19 cellular contexts compared by ENCODE assay signal in the genomic region with DNA sequence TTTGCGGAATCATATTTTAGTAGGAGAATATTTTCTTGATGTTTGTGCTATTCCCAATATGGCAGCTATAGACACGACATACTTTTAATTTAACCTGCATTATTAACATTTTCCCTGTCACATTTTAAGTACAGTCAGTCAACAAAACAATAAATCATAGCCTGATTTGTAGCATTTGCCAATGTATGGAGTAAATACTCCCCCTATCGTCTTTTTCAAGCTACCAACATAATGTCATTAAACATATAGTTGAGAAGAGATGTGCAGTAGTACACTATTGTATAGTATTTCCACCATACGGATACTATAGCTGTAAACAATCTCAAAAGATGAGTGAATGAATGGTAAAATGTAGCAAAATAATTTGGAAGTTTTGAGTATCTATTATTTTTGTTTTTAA.
DNase-seq lines count a peak whose midpoint lies in the region; ATAC-seq and TF ChIP-seq lines count a peak whose summit lies in the region.
"Had no signal": no experiment of that assay in that cellular context is flagged by ENCODE, and none has a peak within 500 bp of the region (broad histone marks: within the 10 kb centered on the region; RNA-seq: fewer than 3 reads in every experiment).

No MANE protein-coding gene starts in this region.

- H3K36me3 Mint-ChIP-seq in GM23338 (ENCODE audit: low read depth): no peaks in the 10 kb centered on the region
- H3K36me3 Mint-ChIP-seq: neural progenitor cell had no signal

- CTCF ChIA-PET in PC-3 (lab: Charles Lee): interaction anchor here (0.5 to 1.0 kb wide), 4 partner anchors 14 to 404 kb away, joined by 3 to 6 read pairs (median 4); no protein-coding TSS in a partner anchor

- H3K4me1 Mint-ChIP-seq in GM23338: peaks cover 6% of the 10 kb centered on the region; the same call in 1 of the 3 replicates
- H3K4me1 Mint-ChIP-seq: neural progenitor cell had no signal

- no peaks in the 10 kb centered on the region for H3K27me3 Mint-ChIP-seq in GM23338 (ENCODE audit: insufficient read depth, low read depth, poor library complexity)
- H3K27me3 Mint-ChIP-seq: stimulated activated naive CD8-positive, alpha-beta T cell treated with anti-CD3 and anti-CD28 coated beads, Interleukin-15, Interleukin-2, amounts not matched to agents 100 ng/mL and 50 ng/mL, for 24 hours had no signal

- TF ChIP-seq CTCF in GM12872 (IDR thresholded peaks at IDR 0.05; ENCODE audit: insufficient read depth, low read depth, low read length) (peak; percentile 12; the same call in 1 of the 3 replicates), PC-3 (conservative IDR thresholded peaks at IDR 0.05; ENCODE audit: low read depth, low read length) (peak; percentile 62), fibroblast of pulmonary artery (IDR thresholded peaks at IDR 0.05; ENCODE audit: low read length, missing control alignments) (peak; percentile 1), GM23338 (conservative IDR thresholded peaks at IDR 0.05; ENCODE audit: low read depth in 2 of 2) (no peak; a peak in 1 of 4 replicates)

- peak; percentile 52 for DNase-seq in PC-3
- no peak for DNase-seq in fibroblast of pulmonary artery (ENCODE audit: low read depth)
- DNase-seq in GM23338 (ENCODE audit: low spot score): no peak
- DNase-seq: activated effector memory CD4-positive, alpha-beta T cell treated with Interleukin-2 at 50 U/mL for 16 hours; amniotic stem cell; foreskin melanocyte; NCI-H1417 treated with DMSO at 0.1 percent for 48 hours; NK-92 treated with Interleukin-12 subunit alpha and Interleukin-12 subunit beta, amount 100 ng/mL, for 24 hours; stimulated activated CD4-positive, alpha-beta T cell treated with anti-CD3 and anti-CD28 coated beads, Interleukin-15, amount 100 ng/mL, for 24 hours; T-helper 9 cell; trophoblast cell had no signal

- H3F3A ChIP-seq in PC-3 (ENCODE audit: low read length, unreplicated experiment) (no peaks in the 10 kb centered on the region), GM23338 (replicated peaks; ENCODE audit: low read depth) (no peaks in the 10 kb centered on the region)

- H3K4me3 ChIP-seq in PC-3 (ENCODE audit: low read length) (no peak overlapping the region), fibroblast of pulmonary artery (replicated peaks; ENCODE audit: low read depth, low read length) (no peak overlapping the region), GM23338 (no peak overlapping the region)
- H3K4me3 ChIP-seq: BLaER1, neural progenitor cell had no signal

- POLR2A ChIA-PET in PC-3 (lab: Charles Lee; ENCODE audit: unreplicated experiment): no interaction called here

- H3K4me2 ChIP-seq in PC-3 (ENCODE audit: low read length) (no peak overlapping the region), GM23338 (no peak overlapping the region)
- H3K4me2 ChIP-seq: BLaER1, neural progenitor cell had no signal

- H3K79me2 ChIP-seq in PC-3 (ENCODE audit: low read length) (no peaks in the 10 kb centered on the region), GM23338 (replicated peaks; ENCODE audit: insufficient read depth) (no peaks in the 10 kb centered on the region)

- H3K4me3 Mint-ChIP-seq in GM23338: no peak overlapping the region
- H3K4me3 Mint-ChIP-seq: neural progenitor cell; stimulated activated naive CD8-positive, alpha-beta T cell treated with anti-CD3 and anti-CD28 coated beads, Interleukin-15, Interleukin-2, amounts not matched to agents 100 ng/mL and 50 ng/mL, for 24 hours had no signal

- H2AFZ ChIP-seq in PC-3 (ENCODE audit: low read length): no peak overlapping the region
- H2AFZ ChIP-seq in GM23338: no peak overlapping the region
- H2AFZ ChIP-seq: neural progenitor cell had no signal

- H4K20me1 ChIP-seq in PC-3 (ENCODE audit: low read length): no peaks in the 10 kb centered on the region
- no peaks in the 10 kb centered on the region for H4K20me1 ChIP-seq in GM23338 (replicated peaks; ENCODE audit: insufficient read depth)
- H4K20me1 ChIP-seq: BLaER1 had no signal

- H3K36me3 ChIP-seq in PC-3 (ENCODE audit: low read depth, low read length) (no peaks in the 10 kb centered on the region), GM23338 (ENCODE audit: insufficient read depth) (no peaks in the 10 kb centered on the region)
- H3K36me3 ChIP-seq: BLaER1, neural progenitor cell had no signal

- no peak overlapping the region for H3K27ac Mint-ChIP-seq in GM23338
- H3K27ac Mint-ChIP-seq: neural progenitor cell; stimulated activated naive CD8-positive, alpha-beta T cell treated with anti-CD3 and anti-CD28 coated beads, Interleukin-15, Interleukin-2, amounts not matched to agents 100 ng/mL and 50 ng/mL, for 24 hours had no signal

- no peaks in the 10 kb centered on the region for H3K9me2 ChIP-seq in PC-3 (replicated peaks; ENCODE audit: low read length)
- H3K9me2 ChIP-seq in GM23338 (ENCODE audit: insufficient read depth): no peaks in the 10 kb centered on the region

- no TSS peak for BruUV-seq in PC-3 (replicated peaks; lab: Mats Ljungman, UMichigan)

- H3K9me3 ChIP-seq in PC-3 (ENCODE audit: low read length): no peaks in the 10 kb centered on the region
- H3K9me3 ChIP-seq: BLaER1 had no signal

- no peaks in the 10 kb centered on the region for H3K4me1 ChIP-seq in PC-3 (ENCODE audit: insufficient read depth, low read length)
- H3K4me1 ChIP-seq in GM23338 (ENCODE audit: insufficient read depth): no peaks in the 10 kb centered on the region
- H3K4me1 ChIP-seq: BLaER1, neural progenitor cell had no signal

- intact Hi-C loops in PC-3 (cut with micrococcal nuclease): loop anchor here (5.0 kb wide), 1 partner anchor 151 kb away; no protein-coding TSS in a partner anchor

- peaks cover 4% of the 10 kb centered on the region; the same call in 1 of the 3 replicates for H3K9me3 Mint-ChIP-seq in GM23338
- H3K9me3 Mint-ChIP-seq: neural progenitor cell; stimulated activated naive CD8-positive, alpha-beta T cell treated with anti-CD3 and anti-CD28 coated beads, Interleukin-15, Interleukin-2, amounts not matched to agents 100 ng/mL and 50 ng/mL, for 24 hours had no signal

- no peak overlapping the region for H3K27ac ChIP-seq in PC-3 (ENCODE audit: low read length)
- no peak overlapping the region for H3K27ac ChIP-seq in GM23338 (ENCODE audit: low read depth)
- H3K27ac ChIP-seq: BLaER1, HL-60, neural progenitor cell had no signal

- H3K27me3 ChIP-seq in PC-3 (ENCODE audit: low read length) (no peaks in the 10 kb centered on the region), GM23338 (ENCODE audit: insufficient read depth) (no peaks in the 10 kb centered on the region)
- H3K27me3 ChIP-seq: BLaER1, neural progenitor cell had no signal

- no peak overlapping the region for H3K9ac ChIP-seq in PC-3 (ENCODE audit: low read length)
- H3K9ac ChIP-seq: BLaER1, neural progenitor cell had no signal

- ATAC-seq in GM21529 (IDR thresholded peaks at IDR 0.05; ENCODE audit: unreplicated experiment) (peak; percentile 55), PC-3 (no peak; the same call in 1 of the 2 replicates), GM23338 (no peak), HG03342 (IDR thresholded peaks at IDR 0.05; ENCODE audit: unreplicated experiment) (no peak), GM21825 (IDR thresholded peaks at IDR 0.05; ENCODE audit: unreplicated experiment) (no peak)

TF ChIP-seq in GM23338, 12 proteins besides CTCF, POLR2A, EP300 and RAD21 (continues in another document):
- TF ChIP-seq NANOG (IDR thresholded peaks at IDR 0.05; ENCODE audit: borderline replicate concordance) (no peak), POLR2AphosphoS5 (IDR thresholded peaks at IDR 0.05; ENCODE audit: low read depth) (no peak), ZNF114 (CRISPR knock-in tag; IDR thresholded peaks at IDR 0.05) (no peak)

Comparison
In these comparisons a context has a peak if more than half of its experiments do, and no peak if none do; other contexts are left out.
1. CTCF ChIP-seq: peak in GM12872 (single experiment), PC-3 (single experiment) and fibroblast of pulmonary artery (single experiment); none in GM23338 (0 of 2).